In the genomic region with DNA sequence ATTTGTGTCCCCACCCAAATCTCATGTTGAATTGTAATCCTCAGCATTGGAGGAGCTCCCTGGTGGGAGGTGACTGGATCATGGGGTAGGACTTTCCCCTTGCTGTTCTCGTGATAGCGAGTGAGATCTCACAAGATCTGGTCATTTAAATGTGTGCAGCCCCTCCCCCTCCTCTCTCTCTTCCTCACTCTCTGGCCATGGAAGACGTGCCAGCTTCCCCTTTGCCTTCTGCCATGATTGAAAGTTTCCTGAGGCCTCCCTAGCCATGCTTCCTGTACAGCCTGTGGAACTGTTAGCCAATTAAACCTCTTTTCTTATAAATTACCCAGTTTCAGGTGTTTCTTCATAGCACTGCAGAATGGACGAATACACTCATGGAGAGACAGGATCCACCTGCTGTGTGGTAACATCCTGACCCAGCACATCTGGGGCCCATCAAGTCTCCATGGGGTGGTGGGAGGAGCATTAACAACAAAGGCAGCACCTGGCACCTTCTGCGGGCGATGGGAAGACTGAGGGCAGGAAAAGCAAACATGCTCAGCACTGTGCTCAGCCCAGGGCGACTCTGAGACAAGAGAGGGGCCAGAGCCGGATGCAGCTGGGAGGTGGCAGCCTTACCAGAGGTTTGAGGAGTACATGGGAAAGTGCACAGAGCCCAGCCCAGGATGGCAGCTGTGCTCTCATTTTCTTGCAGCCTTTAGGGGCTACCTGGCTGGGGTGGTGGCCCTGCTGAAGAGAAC, we compare ENCODE assay signal across 21 cellular contexts. TPM values are rescaled to one million over a fixed set of nuclear protein-coding genes. Genes with fewer than 3 reads are reported as not detected.
DNase-seq lines count a peak whose midpoint lies in the region; ATAC-seq and TF ChIP-seq lines count a peak whose summit lies in the region.
"Had no signal": no experiment of that assay in that cellular context is flagged by ENCODE, and none has a peak within 500 bp of the region (broad histone marks: within the 10 kb centered on the region; RNA-seq: fewer than 3 reads in every experiment).

No MANE protein-coding gene starts in this region.

- peaks cover 3% of the 10 kb centered on the region for H3K27me3 Mint-ChIP-seq in activated CD8-positive, alpha-beta T cell treated with anti-CD3 and anti-CD28 coated beads, Interleukin-2, amount 10 ng/mL, durations not matched to agents 7 days and 5 days (ENCODE audit: low read depth)
- H3K27me3 Mint-ChIP-seq in activated CD8-positive, alpha-beta T cell treated with anti-CD3 and anti-CD28 coated beads for 36 hours: no peaks in the 10 kb centered on the region
- H3K27me3 Mint-ChIP-seq in activated CD4-positive, alpha-beta T cell treated with anti-CD3 and anti-CD28 coated beads, Interleukin-2, amount 10 ng/mL, durations not matched to agents 7 days and 5 days: peaks cover 2% of the 10 kb centered on the region

- H3K9ac ChIP-seq in Loucy (ENCODE audit: low read depth, low read length, poor library complexity, severe bottlenecking): peak overlapping the region; percentile 69

- intact Hi-C loops in activated CD8-positive, alpha-beta T cell treated with anti-CD3 and anti-CD28 coated beads for 36 hours (cut with micrococcal nuclease): no loop called here
- intact Hi-C loops in spleen (cut with DNase I; ENCODE audit: low total_unique reads): no loop called here

- WGBS in spleen, 5 donors: 61 to 80% (median 70%) methylated on average over 8 of the region's 8 CpGs

- H3K4me1 Mint-ChIP-seq in activated CD8-positive, alpha-beta T cell treated with anti-CD3 and anti-CD28 coated beads, Interleukin-2, amount 10 ng/mL, durations not matched to agents 7 days and 5 days (ENCODE audit: low read depth): peaks cover 34% of the 10 kb centered on the region
- H3K4me1 Mint-ChIP-seq in activated CD8-positive, alpha-beta T cell treated with anti-CD3 and anti-CD28 coated beads for 36 hours (ENCODE audit: low read depth): peaks cover 24% of the 10 kb centered on the region
- H3K4me1 Mint-ChIP-seq in activated CD4-positive, alpha-beta T cell treated with anti-CD3 and anti-CD28 coated beads, Interleukin-2, amount 10 ng/mL, durations not matched to agents 7 days and 5 days: peaks cover 37% of the 10 kb centered on the region

- H3K27ac ChIP-seq in spleen: no peak overlapping the region
- H3K27ac ChIP-seq: left ventricle myocardium inferior, transverse colon, VCaP had no signal

- H3K9me3 Mint-ChIP-seq in activated CD8-positive, alpha-beta T cell treated with anti-CD3 and anti-CD28 coated beads, Interleukin-2, amount 10 ng/mL, durations not matched to agents 7 days and 5 days (ENCODE audit: insufficient read depth): no peaks in the 10 kb centered on the region
- H3K9me3 Mint-ChIP-seq in activated CD8-positive, alpha-beta T cell treated with anti-CD3 and anti-CD28 coated beads for 36 hours: no peaks in the 10 kb centered on the region
- no peaks in the 10 kb centered on the region for H3K9me3 Mint-ChIP-seq in activated CD4-positive, alpha-beta T cell treated with anti-CD3 and anti-CD28 coated beads, Interleukin-2, amount 10 ng/mL, durations not matched to agents 7 days and 5 days
- H3K9me3 Mint-ChIP-seq: effector memory CD8-positive, alpha-beta T cell had no signal

- H3K4me1 ChIP-seq in Loucy (ENCODE audit: insufficient read depth, low read length, poor library complexity, severe bottlenecking): peaks cover 34% of the 10 kb centered on the region
- H3K4me1 ChIP-seq in spleen: peaks cover 4 to 18% (median 7%) of the 10 kb centered on the region in 6 donors
- H3K4me1 ChIP-seq: left ventricle myocardium inferior had no signal

- H3K9me3 ChIP-seq in Loucy (ENCODE audit: insufficient read depth, low read depth, low read length) (no peaks in the 10 kb centered on the region), spleen (peaks cover 0 to 12% (median 6%) of the 10 kb centered on the region in 8 donors)
- H3K9me3 ChIP-seq: left ventricle myocardium inferior, transverse colon had no signal

- no peak for TF ChIP-seq POLR2A in spleen (IDR thresholded peaks at IDR 0.05)

- no peaks in the 10 kb centered on the region for H3K9me2 ChIP-seq in Loucy (replicated peaks; ENCODE audit: low read depth, low read length)

- no peak overlapping the region for H3K4me3 Mint-ChIP-seq in activated CD8-positive, alpha-beta T cell treated with anti-CD3 and anti-CD28 coated beads, Interleukin-2, amount 10 ng/mL, durations not matched to agents 7 days and 5 days
- no peak overlapping the region for H3K4me3 Mint-ChIP-seq in activated CD8-positive, alpha-beta T cell treated with anti-CD3 and anti-CD28 coated beads for 36 hours
- H3K4me3 Mint-ChIP-seq in activated CD4-positive, alpha-beta T cell treated with anti-CD3 and anti-CD28 coated beads, Interleukin-2, amount 10 ng/mL, durations not matched to agents 7 days and 5 days: no peak overlapping the region

- H3K36me3 Mint-ChIP-seq in activated CD8-positive, alpha-beta T cell treated with anti-CD3 and anti-CD28 coated beads, Interleukin-2, amount 10 ng/mL, durations not matched to agents 7 days and 5 days (ENCODE audit: low read depth): no peaks in the 10 kb centered on the region
- no peaks in the 10 kb centered on the region for H3K36me3 Mint-ChIP-seq in activated CD8-positive, alpha-beta T cell treated with anti-CD3 and anti-CD28 coated beads for 36 hours (ENCODE audit: low read depth)
- H3K36me3 Mint-ChIP-seq in activated CD4-positive, alpha-beta T cell treated with anti-CD3 and anti-CD28 coated beads, Interleukin-2, amount 10 ng/mL, durations not matched to agents 7 days and 5 days (ENCODE audit: low read depth): no peaks in the 10 kb centered on the region

- H3K27ac Mint-ChIP-seq in activated CD8-positive, alpha-beta T cell treated with anti-CD3 and anti-CD28 coated beads, Interleukin-2, amount 10 ng/mL, durations not matched to agents 7 days and 5 days: peak overlapping the region; percentile 23
- no peak overlapping the region for H3K27ac Mint-ChIP-seq in activated CD8-positive, alpha-beta T cell treated with anti-CD3 and anti-CD28 coated beads for 36 hours
- no peak overlapping the region for H3K27ac Mint-ChIP-seq in activated CD4-positive, alpha-beta T cell treated with anti-CD3 and anti-CD28 coated beads, Interleukin-2, amount 10 ng/mL, durations not matched to agents 7 days and 5 days

- no peak overlapping the region for H2AFZ ChIP-seq in Loucy (ENCODE audit: low read length)

- no peaks in the 10 kb centered on the region for H4K20me1 ChIP-seq in Loucy (ENCODE audit: insufficient read depth, low read length, poor library complexity, severe bottlenecking)

- H3K36me3 ChIP-seq in Loucy (ENCODE audit: insufficient read depth, low read length): no peaks in the 10 kb centered on the region
- no peaks in the 10 kb centered on the region for H3K36me3 ChIP-seq in spleen
- H3K36me3 ChIP-seq: left ventricle myocardium inferior, transverse colon had no signal

- no peak for DNase-seq in activated CD8-positive, alpha-beta T cell treated with anti-CD3 and anti-CD28 coated beads, Interleukin-2, amount 10 ng/mL, durations not matched to agents 7 days and 5 days
- no peak for DNase-seq in activated CD8-positive, alpha-beta T cell treated with anti-CD3 and anti-CD28 coated beads for 36 hours
- DNase-seq in SHP77 (lab: John Stamatoyannopoulos, UW) (peak; percentile 54 to 79), spleen (peak; percentile 49)
- no peak for DNase-seq in activated CD4-positive, alpha-beta T cell treated with anti-CD3 and anti-CD28 coated beads, Interleukin-2, amount 10 ng/mL, durations not matched to agents 7 days and 5 days
- DNase-seq: cerebellar nuclear complex; effector memory CD8-positive, alpha-beta T cell; GOT3; left ventricle myocardium inferior; NCI-H187 treated with DMSO at 0.1 percent for 48 hours; stimulated activated CD4-positive, alpha-beta T cell treated with anti-CD3 and anti-CD28 coated beads, Interleukin-15, amount 100 ng/mL, for 24 hours; stimulated activated naive CD4-positive, alpha-beta T cell; transverse colon had no signal

- ATAC-seq in activated CD8-positive, alpha-beta T cell treated with anti-CD3 and anti-CD28 coated beads, Interleukin-2, amount 10 ng/mL, durations not matched to agents 7 days and 5 days: no peak
- ATAC-seq in activated CD8-positive, alpha-beta T cell treated with anti-CD3 and anti-CD28 coated beads for 36 hours: no peak
- ATAC-seq in GM19452 (IDR thresholded peaks at IDR 0.05; ENCODE audit: unreplicated experiment): no peak
- ATAC-seq in GM19324 (IDR thresholded peaks at IDR 0.05; ENCODE audit: low FRiP score, unreplicated experiment): no peak
- ATAC-seq: effector memory CD8-positive, alpha-beta T cell had no signal

- no peaks in the 10 kb centered on the region for H3K79me2 ChIP-seq in Loucy (ENCODE audit: insufficient read depth, low read length)

- CTCF ChIA-PET in activated CD8-positive, alpha-beta T cell treated with anti-CD3 and anti-CD28 coated beads, Interleukin-2, amount 10 ng/mL, durations not matched to agents 7 days and 5 days (lab: Charles Lee): no interaction called here
- CTCF ChIA-PET in activated CD8-positive, alpha-beta T cell treated with anti-CD3 and anti-CD28 coated beads for 36 hours (lab: Charles Lee): no interaction called here
- CTCF ChIA-PET in activated CD4-positive, alpha-beta T cell treated with anti-CD3 and anti-CD28 coated beads, Interleukin-2, amount 10 ng/mL, durations not matched to agents 7 days and 5 days (lab: Charles Lee): no interaction called here

- no peak overlapping the region for H3K4me3 ChIP-seq in Loucy (ENCODE audit: low read length, poor library complexity, severe bottlenecking)
- no peak overlapping the region for H3K4me3 ChIP-seq in spleen
- H3K4me3 ChIP-seq: left ventricle myocardium inferior, transverse colon had no signal

- POLR2A ChIA-PET in activated CD8-positive, alpha-beta T cell treated with anti-CD3 and anti-CD28 coated beads, Interleukin-2, amount 10 ng/mL, durations not matched to agents 7 days and 5 days (lab: Charles Lee): interaction anchor here (0.6 kb wide), 1 partner anchor 403 kb away, joined by 3 read pairs; no protein-coding TSS in a partner anchor
- POLR2A ChIA-PET in activated CD8-positive, alpha-beta T cell treated with anti-CD3 and anti-CD28 coated beads for 36 hours (lab: Charles Lee): no interaction called here
- POLR2A ChIA-PET in activated CD4-positive, alpha-beta T cell treated with anti-CD3 and anti-CD28 coated beads, Interleukin-2, amount 10 ng/mL, durations not matched to agents 7 days and 5 days (lab: Charles Lee): no interaction called here

- H3K4me2 ChIP-seq in Loucy (ENCODE audit: low read depth, low read length, poor library complexity, severe bottlenecking): peak overlapping the region; percentile 96

- TF ChIP-seq CTCF in activated CD8-positive, alpha-beta T cell treated with anti-CD3 and anti-CD28 coated beads for 36 hours (IDR thresholded peaks at IDR 0.05): no peak
- TF ChIP-seq CTCF in Loucy (conservative IDR thresholded peaks at IDR 0.05; ENCODE audit: low read length) (no peak), spleen (IDR thresholded peaks at IDR 0.05 in 8 of 11, conservative IDR thresholded peaks at IDR 0.05 in 3 of 11) (no peak)

- H3K27me3 ChIP-seq in Loucy (ENCODE audit: insufficient read depth, low read length, poor library complexity, severe bottlenecking): no peaks in the 10 kb centered on the region
- peaks cover 0 to 3% (median 0%) of the 10 kb centered on the region in 7 donors for H3K27me3 ChIP-seq in spleen (replicated peaks in 1 of 7)
- H3K27me3 ChIP-seq: transverse colon had no signal

- no peaks in the 10 kb centered on the region for H3F3A ChIP-seq in Loucy (ENCODE audit: low read depth)

RNA-seq across cellular contexts. Expression of a gene that starts 16.2 kb away (rescaled TPM):
- not detected for total RNA-seq in activated CD8-positive, alpha-beta T cell treated with anti-CD3 and anti-CD28 coated beads, Interleukin-2, amount 10 ng/mL, durations not matched to agents 7 days and 5 days
- not detected for total RNA-seq in activated CD8-positive, alpha-beta T cell treated with anti-CD3 and anti-CD28 coated beads for 36 hours
- total RNA-seq in spleen: not detected
- polyA plus RNA-seq in spleen: not detected
- not detected for total RNA-seq in activated CD4-positive, alpha-beta T cell treated with anti-CD3 and anti-CD28 coated beads, Interleukin-2, amount 10 ng/mL, durations not matched to agents 7 days and 5 days
- total RNA-seq: aorta, HepG2, left ventricle myocardium inferior, mucosa of gallbladder, RPMI7951, transverse colon had no signal
- polyA plus RNA-seq: aorta, HepG2 had no signal

RNA-seq across cellular contexts. Expression of a gene that starts 44.3 kb away (rescaled TPM):
- total RNA-seq in activated CD8-positive, alpha-beta T cell treated with anti-CD3 and anti-CD28 coated beads, Interleukin-2, amount 10 ng/mL, durations not matched to agents 7 days and 5 days: not detected
- total RNA-seq in activated CD8-positive, alpha-beta T cell treated with anti-CD3 and anti-CD28 coated beads for 36 hours: not detected
- not detected for total RNA-seq in spleen
- not detected for polyA plus RNA-seq in spleen
- not detected for total RNA-seq in activated CD4-positive, alpha-beta T cell treated with anti-CD3 and anti-CD28 coated beads, Interleukin-2, amount 10 ng/mL, durations not matched to agents 7 days and 5 days
- total RNA-seq: aorta, HepG2, left ventricle myocardium inferior, mucosa of gallbladder, RPMI7951, transverse colon had no signal
- polyA plus RNA-seq: aorta, HepG2 had no signal

Comparison
In these comparisons a context has a peak if more than half of its experiments do, and no peak if none do; other contexts are left out.
1. DNase-seq: peak in SHP77 (2 of 2) and spleen (single experiment); none in activated CD8-positive, alpha-beta T cell treated with anti-CD3 and anti-CD28 coated beads, Interleukin-2, amount 10 ng/mL, durations not matched to agents 7 days and 5 days (single experiment), activated CD8-positive, alpha-beta T cell treated with anti-CD3 and anti-CD28 coated beads for 36 hours (single experiment) and activated CD4-positive, alpha-beta T cell treated with anti-CD3 and anti-CD28 coated beads, Interleukin-2, amount 10 ng/mL, durations not matched to agents 7 days and 5 days (single experiment).